ENCODE assay signal across 9 cellular contexts in the genomic region with DNA sequence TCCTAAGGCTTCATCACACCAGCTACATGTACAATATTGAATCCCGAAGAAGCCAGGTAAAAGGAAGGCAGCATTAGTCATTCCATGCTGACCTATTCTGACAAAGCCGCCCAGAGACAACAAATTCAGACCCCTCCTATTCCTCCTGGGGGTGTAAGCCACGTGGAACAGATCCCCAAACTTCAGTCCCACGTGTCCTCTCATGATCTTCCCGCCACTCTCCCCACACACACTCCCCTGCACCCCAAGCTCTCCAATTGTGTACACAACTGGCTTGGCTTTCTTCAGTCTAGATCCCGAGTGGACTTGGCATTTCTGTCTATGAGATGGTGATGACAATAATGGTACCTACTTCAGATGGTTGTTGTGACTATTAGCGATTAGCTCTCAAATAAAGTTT. TPM values are rescaled to one million over a fixed set of nuclear protein-coding genes. Genes with fewer than 3 reads are reported as not detected.
"Had no signal": no experiment of that assay in that cellular context is flagged by ENCODE, and none has a peak within 500 bp of the region (broad histone marks: within the 10 kb centered on the region; RNA-seq: fewer than 3 reads in every experiment).

No MANE protein-coding gene starts in this region.

- ATAC-seq: GM12878 had no signal

- H3K4me3 ChIP-seq: GM12878 had no signal

- FAIRE-seq: G401.6, GM12878, GM12891, GM12892, GM18507, GM19239 had no signal

- DNase-seq: GDM1, GF-D8 had no signal

RNA-seq across cellular contexts. Expression of a gene that starts 8.6 kb away (rescaled TPM):
- total RNA-seq: G401, GM12878 had no signal
- polyA plus RNA-seq: GM12878 had no signal

RNA-seq across cellular contexts. Expression of a gene that starts 19.9 kb away (rescaled TPM):
- total RNA-seq: G401 had no signal
- polyA plus RNA-seq: GM12878 had no signal

RNA-seq across cellular contexts. Expression of a gene that starts 54.5 kb away (rescaled TPM):
- total RNA-seq: G401, GM12878 had no signal
- polyA plus RNA-seq: GM12878 had no signal
